ENCODE assay signal across 8 cellular contexts in the genomic region with DNA sequence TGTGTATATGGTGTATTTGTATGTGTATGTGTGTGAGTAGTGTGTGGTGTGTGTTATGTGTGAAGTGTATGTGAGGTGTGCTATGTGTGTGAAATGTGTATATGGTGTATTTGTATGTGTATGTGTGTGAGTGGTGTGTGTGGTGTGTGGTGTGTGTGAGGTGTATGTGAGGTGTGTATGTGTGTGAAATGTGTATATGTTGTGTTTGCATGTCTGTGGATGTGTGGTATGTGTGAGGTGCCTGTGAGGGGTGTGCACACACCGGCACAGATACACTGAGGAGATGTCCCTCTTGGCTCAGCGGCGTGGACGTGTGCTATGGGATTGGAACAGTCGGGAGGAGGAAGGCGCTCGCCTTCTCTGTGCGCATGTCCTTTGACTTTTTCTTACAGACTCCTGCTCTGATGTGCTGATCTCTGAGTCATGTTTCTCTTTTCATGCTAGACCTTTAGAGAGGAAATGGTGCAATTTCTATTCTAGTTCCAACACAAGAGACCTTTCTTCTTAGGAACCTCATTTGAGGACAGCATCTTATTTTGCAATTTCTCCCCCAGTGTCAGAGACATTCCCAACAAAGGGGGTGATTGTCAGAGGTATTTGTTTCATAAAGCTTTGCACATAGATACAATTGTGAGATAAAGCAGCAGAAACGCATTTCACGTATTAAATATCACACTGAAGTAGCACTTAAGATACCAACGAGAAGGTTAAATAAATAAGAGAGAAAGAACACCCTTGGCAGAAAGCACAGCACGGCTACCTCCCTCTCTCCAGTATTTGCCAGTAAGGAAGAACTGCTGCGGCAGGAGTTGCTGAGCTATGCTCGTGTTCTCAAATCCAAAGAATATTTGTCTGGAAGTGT. TPM values are rescaled to one million over a fixed set of nuclear protein-coding genes. Genes with fewer than 3 reads are reported as not detected.
DNase-seq lines count a peak whose midpoint lies in the region; ATAC-seq and TF ChIP-seq lines count a peak whose summit lies in the region.

No MANE protein-coding gene starts in this region.

- TF ChIP-seq CTCF in AG10803 (conservative IDR thresholded peaks at IDR 0.05; ENCODE audit: low read length): no peak
- no peak for TF ChIP-seq CTCF in HFFc6 (IDR thresholded peaks at IDR 0.05)
- no peak for TF ChIP-seq CTCF in fibroblast of mammary gland (conservative IDR thresholded peaks at IDR 0.05; ENCODE audit: control insufficient read depth, insufficient read depth, low read depth, low read length)

- H3K27ac Mint-ChIP-seq in HFFc6: no peak overlapping the region

- H3K4me3 ChIP-seq in AG10803 (ENCODE audit: low read length): peak overlapping the region; percentile 53
- H3K4me3 ChIP-seq in fibroblast of mammary gland (ENCODE audit: control insufficient read depth, low read depth, low read length): peak overlapping the region; percentile 10

- H3K36me3 Mint-ChIP-seq in HFFc6 (ENCODE audit: low read depth): no peaks in the 10 kb centered on the region

- DNase-seq in AG10803 (ENCODE audit: low read depth): peak; percentile 95
- DNase-seq in HFFc6: peak; percentile 64
- peak; percentile 97 for DNase-seq in SIG-M5 treated with dmso at 0.1 percent for 504 hours (lab: John Stamatoyannopoulos, UW; ENCODE audit: unreplicated experiment)
- peak; percentile 89 for DNase-seq in fibroblast of mammary gland (ENCODE audit: low read depth)
- peak; percentile 8 for DNase-seq in retina

- H3K4me1 Mint-ChIP-seq in HFFc6 (ENCODE audit: low read depth): peaks cover 7% of the 10 kb centered on the region

- ATAC-seq in HG02678 (IDR thresholded peaks at IDR 0.05; ENCODE audit: unreplicated experiment): no peak
- no peak for ATAC-seq in HG03196 (IDR thresholded peaks at IDR 0.05; ENCODE audit: unreplicated experiment)
- no peak for ATAC-seq in HG02588 (IDR thresholded peaks at IDR 0.05; ENCODE audit: unreplicated experiment)

- H3K9me3 Mint-ChIP-seq in HFFc6: no peaks in the 10 kb centered on the region

- no peaks in the 10 kb centered on the region for H3K27me3 Mint-ChIP-seq in HFFc6 (ENCODE audit: insufficient read depth)

- H3K4me3 Mint-ChIP-seq in HFFc6: no peak overlapping the region

RNA-seq across cellular contexts. Expression of gene TNFRSF19, which starts 11.3 kb away (rescaled TPM):
- 10 to 100 TPM in 1 of 6 experiments, 1 to 10 TPM in 5; 5.9 to 10.1 (median 8.7) TPM for total RNA-seq in HFFc6 (2021; fragmentation: NEBNext Ultra II Directional; extraction: Animal tissue kit (Norgen Biotek cat#: 25700))

Comparison
In these comparisons a context has a peak if more than half of its experiments do, and no peak if none do; other contexts are left out.
1. DNase-seq: peak in every context shown above with its lines; median percentile 97 in SIG-M5 treated with dmso at 0.1 percent for 504 hours; 95 in AG10803; 89 in fibroblast of mammary gland; 64 in HFFc6; 8 in retina.